8 cellular contexts compared by ENCODE assay signal in the genomic region with DNA sequence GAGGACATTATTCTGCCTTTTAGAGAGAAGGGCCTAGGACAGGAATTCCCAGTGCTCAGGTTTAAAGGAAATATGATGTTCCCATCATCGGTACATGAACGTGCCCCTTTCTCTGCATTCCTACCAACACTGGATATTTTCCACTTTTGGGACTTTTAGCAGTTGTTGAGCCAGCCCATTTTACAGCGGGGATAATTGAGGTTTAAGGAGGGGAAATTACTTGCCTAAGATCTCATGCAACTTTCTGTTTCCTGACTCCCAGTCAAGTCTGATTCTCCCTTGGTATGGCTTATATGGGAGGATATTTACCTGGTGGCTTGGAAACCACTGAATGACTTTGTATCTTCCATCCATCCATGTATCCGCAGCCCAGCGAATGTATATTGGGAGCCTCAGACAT. TPM values are rescaled to one million over a fixed set of nuclear protein-coding genes. Genes with fewer than 3 reads are reported as not detected.
DNase-seq lines count a peak whose midpoint lies in the region; ATAC-seq and TF ChIP-seq lines count a peak whose summit lies in the region.
"Not testable (repeated sequence)": the region's sequence is repeated elsewhere in the genome, so short reads cannot be mapped to it uniquely, and the experiment has no call there.
"Had no signal": no experiment of that assay in that cellular context is flagged by ENCODE, and none has a peak within 500 bp of the region (broad histone marks: within the 10 kb centered on the region; RNA-seq: fewer than 3 reads in every experiment).

No MANE protein-coding gene starts in this region.

- H3K36me3 Mint-ChIP-seq in CD4-positive, alpha-beta memory T cell: peaks cover under 1 to 23% of the 10 kb centered on the region in 2 donors
- not testable (repeated sequence) for H3K36me3 Mint-ChIP-seq in T-cell; activated CD8-positive, alpha-beta T cell treated with anti-CD3 and anti-CD28 coated beads, Interleukin-2, amount 10 ng/mL, durations not matched to agents 7 days and 5 days (ENCODE audit: low read depth); activated naive CD4-positive, alpha-beta T cell treated with anti-CD3 and anti-CD28 coated beads, Interleukin-2, amount 50 U/mL, for 72 hours; naive B cell; progenitor cell of endocrine pancreas (ENCODE audit: insufficient read depth)
- peaks cover 77% of the 10 kb centered on the region for H3K36me3 Mint-ChIP-seq in effector memory CD8-positive, alpha-beta T cell (ENCODE audit: insufficient read depth)

- H3K4me1 ChIP-seq in CD4-positive, alpha-beta memory T cell (ENCODE audit: insufficient read depth, low read length): peaks cover 27% of the 10 kb centered on the region

- H3K27me3 Mint-ChIP-seq in CD4-positive, alpha-beta memory T cell; T-cell; activated CD8-positive, alpha-beta T cell treated with anti-CD3 and anti-CD28 coated beads, Interleukin-2, amount 10 ng/mL, durations not matched to agents 7 days and 5 days (ENCODE audit: low read depth); effector memory CD8-positive, alpha-beta T cell; naive B cell; progenitor cell of endocrine pancreas: not testable (repeated sequence)

- intact Hi-C loops in CD4-positive, alpha-beta memory T cell (cut with micrococcal nuclease): loop anchor here (5.0 to 10.0 kb wide), 2 partner anchors 240 to 762 kb away; a partner anchor contains a TSS

- H3K9me3 Mint-ChIP-seq in CD4-positive, alpha-beta memory T cell; T-cell; activated CD8-positive, alpha-beta T cell treated with anti-CD3 and anti-CD28 coated beads, Interleukin-2, amount 10 ng/mL, durations not matched to agents 7 days and 5 days (ENCODE audit: insufficient read depth); activated naive CD4-positive, alpha-beta T cell treated with anti-CD3 and anti-CD28 coated beads, Interleukin-2, amount 50 U/mL, for 72 hours; effector memory CD8-positive, alpha-beta T cell; naive B cell; progenitor cell of endocrine pancreas (ENCODE audit: low read depth): not testable (repeated sequence)

- not testable (repeated sequence) for H3K36me3 ChIP-seq in CD4-positive, alpha-beta memory T cell (ENCODE audit: insufficient read depth, low read length)

- peaks cover 10 to 49% (median 33%) of the 10 kb centered on the region in 4 donors for H3K4me1 Mint-ChIP-seq in CD4-positive, alpha-beta memory T cell
- H3K4me1 Mint-ChIP-seq in T-cell (peaks cover 29 to 35% (median 34%) of the 10 kb centered on the region in 3 donors), naive B cell (peaks cover 31 to 43% (median 43%) of the 10 kb centered on the region in 3 donors)
- H3K4me1 Mint-ChIP-seq in activated CD8-positive, alpha-beta T cell treated with anti-CD3 and anti-CD28 coated beads, Interleukin-2, amount 10 ng/mL, durations not matched to agents 7 days and 5 days (ENCODE audit: low read depth): peaks cover 43% of the 10 kb centered on the region
- H3K4me1 Mint-ChIP-seq in effector memory CD8-positive, alpha-beta T cell (ENCODE audit: low read depth in 2 of 2): peaks cover 24 to 31% of the 10 kb centered on the region in 2 donors
- H3K4me1 Mint-ChIP-seq in progenitor cell of endocrine pancreas (ENCODE audit: low read depth): not testable (repeated sequence)

- not testable (repeated sequence) for DNase-seq in CD4-positive, alpha-beta memory T cell; T-cell; activated CD8-positive, alpha-beta T cell treated with anti-CD3 and anti-CD28 coated beads, Interleukin-2, amount 10 ng/mL, durations not matched to agents 7 days and 5 days; activated naive CD4-positive, alpha-beta T cell treated with anti-CD3 and anti-CD28 coated beads, Interleukin-2, amount 50 U/mL, for 72 hours (ENCODE audit: low spot score in 2 of 2); effector memory CD8-positive, alpha-beta T cell; naive B cell; progenitor cell of endocrine pancreas (ENCODE audit: low spot score, unreplicated experiment)

- peak overlapping the region in 4 of 7 donors; percentile 91 to 100 (median 97) for H3K27ac Mint-ChIP-seq in CD4-positive, alpha-beta memory T cell
- H3K27ac Mint-ChIP-seq in T-cell: peak overlapping the region in 1 of 2 donors; percentile 73
- peak overlapping the region; percentile 70 for H3K27ac Mint-ChIP-seq in activated CD8-positive, alpha-beta T cell treated with anti-CD3 and anti-CD28 coated beads, Interleukin-2, amount 10 ng/mL, durations not matched to agents 7 days and 5 days
- H3K27ac Mint-ChIP-seq in activated naive CD4-positive, alpha-beta T cell treated with anti-CD3 and anti-CD28 coated beads, Interleukin-2, amount 50 U/mL, for 72 hours: peak overlapping the region; percentile 65 to 94
- H3K27ac Mint-ChIP-seq in effector memory CD8-positive, alpha-beta T cell: peak overlapping the region in 1 of 2 donors; percentile 90
- H3K27ac Mint-ChIP-seq in naive B cell: peak overlapping the region; percentile 87 to 100 (median 99)
- H3K27ac Mint-ChIP-seq in progenitor cell of endocrine pancreas: peak overlapping the region; percentile 90

- POLR2A ChIA-PET in CD4-positive, alpha-beta memory T cell (lab: Charles Lee; ENCODE audit: partially characterized antibody): interaction anchor here (1.7 kb wide), 1 partner anchor 20 kb away, joined by 7 read pairs; a partner anchor contains a TSS
- POLR2A ChIA-PET in T-cell (lab: Charles Lee): not testable (repeated sequence)
- POLR2A ChIA-PET in activated CD8-positive, alpha-beta T cell treated with anti-CD3 and anti-CD28 coated beads, Interleukin-2, amount 10 ng/mL, durations not matched to agents 7 days and 5 days (lab: Charles Lee): interaction anchor here (4.2 kb wide), 1 partner anchor 14 kb away, joined by 24 read pairs; a partner anchor contains a TSS

- not testable (repeated sequence) for H3K27me3 ChIP-seq in CD4-positive, alpha-beta memory T cell (ENCODE audit: insufficient read depth, low read length)

- CTCF ChIA-PET in CD4-positive, alpha-beta memory T cell (lab: Charles Lee; ENCODE audit: partially characterized antibody); T-cell (lab: Charles Lee); activated CD8-positive, alpha-beta T cell treated with anti-CD3 and anti-CD28 coated beads, Interleukin-2, amount 10 ng/mL, durations not matched to agents 7 days and 5 days (lab: Charles Lee): not testable (repeated sequence)

- H3K4me3 ChIP-seq in CD4-positive, alpha-beta memory T cell (ENCODE audit: low read length in 2 of 2): not testable (repeated sequence)

- H3K27ac ChIP-seq in CD4-positive, alpha-beta memory T cell (ENCODE audit: low read depth, low read length): not testable (repeated sequence)

- H3K9me3 ChIP-seq in CD4-positive, alpha-beta memory T cell (ENCODE audit: control insufficient read depth in 1 of 2, low read length in 2 of 2): not testable (repeated sequence)

- ATAC-seq in T-cell (replicated peaks in 1 of 4); activated CD8-positive, alpha-beta T cell treated with anti-CD3 and anti-CD28 coated beads, Interleukin-2, amount 10 ng/mL, durations not matched to agents 7 days and 5 days; activated naive CD4-positive, alpha-beta T cell treated with anti-CD3 and anti-CD28 coated beads, Interleukin-2, amount 50 U/mL, for 72 hours; effector memory CD8-positive, alpha-beta T cell (replicated peaks); naive B cell (ENCODE audit: low read depth in 2 of 2): not testable (repeated sequence)

- H3K4me3 Mint-ChIP-seq in CD4-positive, alpha-beta memory T cell: peak overlapping the region in 4 of 8 donors; percentile 64 to 81 (median 78)
- H3K4me3 Mint-ChIP-seq in T-cell (peak overlapping the region; percentile 57 to 96 (median 65)), naive B cell (peak overlapping the region; percentile 55 to 98 (median 77)), progenitor cell of endocrine pancreas (ENCODE audit: low read depth) (peak overlapping the region; percentile 62)
- H3K4me3 Mint-ChIP-seq in activated CD8-positive, alpha-beta T cell treated with anti-CD3 and anti-CD28 coated beads, Interleukin-2, amount 10 ng/mL, durations not matched to agents 7 days and 5 days: peak overlapping the region; percentile 45
- peak overlapping the region; percentile 59 to 98 for H3K4me3 Mint-ChIP-seq in effector memory CD8-positive, alpha-beta T cell

- TF ChIP-seq CTCF in progenitor cell of endocrine pancreas (IDR thresholded peaks at IDR 0.05; ENCODE audit: unreplicated experiment): not testable (repeated sequence)

RNA-seq across cellular contexts. Expression of a gene that starts 3.1 kb away (rescaled TPM):
- total RNA-seq in CD4-positive, alpha-beta memory T cell: 1 to 10 TPM; 1.7 to 3.0 TPM
- polyA plus RNA-seq in CD4-positive, alpha-beta memory T cell: 1 to 10 TPM; 1.9 to 5.0 TPM
- total RNA-seq in T-cell (1 to 10 TPM in 3 of 5 donors, under 1 TPM in 1, not detected in 1; 0.26 to 3.1 (median 1.1) TPM), progenitor cell of endocrine pancreas (0.58 and 0.62 TPM in 2 replicates)
- not detected for total RNA-seq in activated CD8-positive, alpha-beta T cell treated with anti-CD3 and anti-CD28 coated beads, Interleukin-2, amount 10 ng/mL, durations not matched to agents 7 days and 5 days
- under 1 TPM in 1 of 2 donors, not detected in 1; 0.50 TPM for total RNA-seq in activated naive CD4-positive, alpha-beta T cell treated with anti-CD3 and anti-CD28 coated beads, Interleukin-2, amount 50 U/mL, for 72 hours
- polyA plus RNA-seq in naive B cell (ENCODE audit: low read depth in 6 of 6): 1 to 10 TPM; 2.4 to 5.7 (median 3.5) TPM
- total RNA-seq: IMR-90 had no signal
- polyA plus RNA-seq: IMR-90 had no signal

RNA-seq across cellular contexts. Expression of a gene that starts 3.5 kb away (rescaled TPM):
- 10 to 100 TPM; 61.2 to 71.3 TPM for total RNA-seq in CD4-positive, alpha-beta memory T cell
- 10 to 100 TPM; 26.4 to 42.1 TPM for polyA plus RNA-seq in CD4-positive, alpha-beta memory T cell
- total RNA-seq in T-cell: 10 to 100 TPM; 49.8 to 68.4 (median 67.3) TPM
- 10 to 100 TPM; 41.2 to 49.6 TPM for total RNA-seq in activated CD8-positive, alpha-beta T cell treated with anti-CD3 and anti-CD28 coated beads, Interleukin-2, amount 10 ng/mL, durations not matched to agents 7 days and 5 days
- total RNA-seq in activated naive CD4-positive, alpha-beta T cell treated with anti-CD3 and anti-CD28 coated beads, Interleukin-2, amount 50 U/mL, for 72 hours: 10 to 100 TPM; 36.5 to 57.6 TPM
- 10 to 100 TPM; 16.7 to 44.8 (median 38.9) TPM for polyA plus RNA-seq in naive B cell (ENCODE audit: low read depth in 6 of 6)
- 45.0 and 45.1 TPM in 2 replicates for total RNA-seq in progenitor cell of endocrine pancreas

RNA-seq across cellular contexts. Expression of a gene that starts 14.2 kb away (rescaled TPM):
- total RNA-seq in CD4-positive, alpha-beta memory T cell: 100 to 1,000 TPM; 114 to 121 TPM
- polyA plus RNA-seq in CD4-positive, alpha-beta memory T cell: 10 to 100 TPM; 17.0 to 22.3 TPM
- 100 to 1,000 TPM; 104 to 215 (median 122) TPM for total RNA-seq in T-cell
- total RNA-seq in activated CD8-positive, alpha-beta T cell treated with anti-CD3 and anti-CD28 coated beads, Interleukin-2, amount 10 ng/mL, durations not matched to agents 7 days and 5 days: 10 to 100 TPM; 54.0 to 58.5 TPM
- 10 to 100 TPM; 37.0 to 37.2 TPM for total RNA-seq in activated naive CD4-positive, alpha-beta T cell treated with anti-CD3 and anti-CD28 coated beads, Interleukin-2, amount 50 U/mL, for 72 hours
- polyA plus RNA-seq in naive B cell (ENCODE audit: low read depth in 6 of 6): 10 to 100 TPM; 17.6 to 24.0 (median 20.5) TPM
- total RNA-seq in progenitor cell of endocrine pancreas: 38.7 and 40.8 TPM in 2 replicates

RNA-seq across cellular contexts. Expression of a gene that starts 20.6 kb away (rescaled TPM):
- total RNA-seq in CD4-positive, alpha-beta memory T cell: 100 to 1,000 TPM; 125 to 129 TPM
- polyA plus RNA-seq in CD4-positive, alpha-beta memory T cell: 10 to 100 TPM; 57.5 to 81.6 TPM
- total RNA-seq in T-cell: 100 to 1,000 TPM; 122 to 161 (median 128) TPM
- 100 to 1,000 TPM; 105 to 110 TPM for total RNA-seq in activated CD8-positive, alpha-beta T cell treated with anti-CD3 and anti-CD28 coated beads, Interleukin-2, amount 10 ng/mL, durations not matched to agents 7 days and 5 days
- 100 to 1,000 TPM in 1 of 2 donors, 10 to 100 TPM in 1; 94.4 to 127 TPM for total RNA-seq in activated naive CD4-positive, alpha-beta T cell treated with anti-CD3 and anti-CD28 coated beads, Interleukin-2, amount 50 U/mL, for 72 hours
- polyA plus RNA-seq in naive B cell (ENCODE audit: low read depth in 6 of 6): 100 to 1,000 TPM in 3 of 6 donors, 10 to 100 TPM in 3; 75.4 to 114 (median 98.1) TPM
- total RNA-seq in progenitor cell of endocrine pancreas: 158 and 169 TPM in 2 replicates

RNA-seq across cellular contexts. Expression of a gene that starts 59.4 kb away (rescaled TPM):
- total RNA-seq in CD4-positive, alpha-beta memory T cell: 10 to 100 TPM in 1 of 2 experiments, 1 to 10 TPM in 1; 9.6 to 13.7 TPM
- 1 to 10 TPM; 1.3 to 1.8 TPM for polyA plus RNA-seq in CD4-positive, alpha-beta memory T cell
- total RNA-seq in T-cell (10 to 100 TPM in 3 of 5 donors, 1 to 10 TPM in 2; 8.3 to 22.2 (median 10.7) TPM), progenitor cell of endocrine pancreas (23.3 and 23.8 TPM in 2 replicates)
- 10 to 100 TPM; 21.1 to 22.4 TPM for total RNA-seq in activated CD8-positive, alpha-beta T cell treated with anti-CD3 and anti-CD28 coated beads, Interleukin-2, amount 10 ng/mL, durations not matched to agents 7 days and 5 days
- total RNA-seq in activated naive CD4-positive, alpha-beta T cell treated with anti-CD3 and anti-CD28 coated beads, Interleukin-2, amount 50 U/mL, for 72 hours: 10 to 100 TPM in 1 of 2 donors, 1 to 10 TPM in 1; 7.8 to 10.6 TPM
- polyA plus RNA-seq in naive B cell (ENCODE audit: low read depth in 6 of 6): 1 to 10 TPM in 4 of 6 donors, under 1 TPM in 2; 0.22 to 3.3 (median 2.5) TPM
